Comparison of ENCODE assay signal across 9 cellular contexts in the genomic region with DNA sequence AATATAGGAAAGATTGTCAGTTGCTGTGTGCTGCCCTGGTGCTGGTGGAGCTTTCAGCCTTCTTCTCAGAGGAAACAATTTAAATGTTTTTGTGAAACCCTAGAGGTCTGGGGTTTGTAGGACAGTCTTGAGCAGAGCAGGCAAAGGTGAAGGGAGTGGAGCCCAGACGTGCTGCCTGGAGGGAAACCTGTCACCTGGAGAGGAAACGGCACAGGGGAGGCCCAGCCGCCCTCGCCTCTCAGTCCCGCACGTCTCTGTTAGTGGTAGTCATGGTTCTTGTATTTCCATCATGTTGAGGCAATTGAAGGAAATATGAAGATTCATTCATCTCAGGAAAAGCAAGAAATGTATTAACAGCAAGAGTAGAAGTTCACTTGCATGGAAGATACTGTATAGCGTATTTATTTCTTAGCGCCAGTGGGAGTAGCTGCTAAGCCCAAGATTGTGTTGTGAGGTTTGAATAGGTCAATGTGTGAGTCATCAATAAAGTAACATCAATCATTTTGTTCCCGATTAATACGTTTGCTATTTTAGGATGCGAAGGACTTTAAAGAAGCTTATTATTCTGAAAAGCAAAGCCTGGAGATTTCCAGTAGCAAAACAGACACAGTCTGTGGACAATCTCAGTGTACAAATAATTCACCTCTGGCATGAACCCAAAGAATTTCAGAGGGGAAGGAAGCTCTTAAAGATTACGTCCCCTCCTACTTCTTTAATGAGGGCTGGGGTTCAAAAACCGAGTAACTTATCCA.
DNase-seq lines count a peak whose midpoint lies in the region; ATAC-seq, FAIRE-seq and TF ChIP-seq lines count a peak whose summit lies in the region.
"Had no signal": no experiment of that assay in that cellular context is flagged by ENCODE, and none has a peak within 500 bp of the region (broad histone marks: within the 10 kb centered on the region; RNA-seq: fewer than 3 reads in every experiment).

No MANE protein-coding gene starts in this region.

- peak overlapping the region; percentile 93 for H3K27ac Mint-ChIP-seq in CD4-positive, alpha-beta T cell
- H3K27ac Mint-ChIP-seq in osteocyte (ENCODE audit: unreplicated experiment) (peak overlapping the region; percentile 94), Caco-2 (ENCODE audit: unreplicated experiment) (no peak overlapping the region)

- peaks cover 95% of the 10 kb centered on the region for H3K4me1 Mint-ChIP-seq in CD4-positive, alpha-beta T cell (ENCODE audit: low read depth)
- H3K4me1 Mint-ChIP-seq in osteocyte (ENCODE audit: unreplicated experiment): peaks cover 97% of the 10 kb centered on the region
- H3K4me1 Mint-ChIP-seq in Caco-2 (ENCODE audit: low read depth, unreplicated experiment): peaks cover 25% of the 10 kb centered on the region

- no peaks in the 10 kb centered on the region for H3K9me3 Mint-ChIP-seq in CD4-positive, alpha-beta T cell
- no peaks in the 10 kb centered on the region for H3K9me3 Mint-ChIP-seq in osteocyte (ENCODE audit: unreplicated experiment)
- no peaks in the 10 kb centered on the region for H3K9me3 Mint-ChIP-seq in Caco-2 (ENCODE audit: unreplicated experiment)

- H3K27me3 ChIP-seq in CD4-positive, alpha-beta T cell (ENCODE audit: control insufficient read depth, insufficient read depth, low read length): no peaks in the 10 kb centered on the region
- H3K27me3 ChIP-seq in breast epithelium (no peaks in the 10 kb centered on the region), Caco-2 (replicated peaks; ENCODE audit: control insufficient read depth, insufficient read depth, low read length) (no peaks in the 10 kb centered on the region)

- H3K27me3 Mint-ChIP-seq in CD4-positive, alpha-beta T cell: no peaks in the 10 kb centered on the region
- no peaks in the 10 kb centered on the region for H3K27me3 Mint-ChIP-seq in osteocyte (ENCODE audit: unreplicated experiment)
- H3K27me3 Mint-ChIP-seq in Caco-2 (ENCODE audit: insufficient read depth, unreplicated experiment): no peaks in the 10 kb centered on the region

- POLR2A ChIA-PET in CD4-positive, alpha-beta T cell (lab: Charles Lee): interaction anchor here (0.6 to 12.8 kb wide), 7 partner anchors 10 to 35 kb away, joined by 3 to 235 read pairs (median 10); no protein-coding TSS in a partner anchor
- POLR2A ChIA-PET in Caco-2 (lab: Charles Lee): no interaction called here

- no peaks in the 10 kb centered on the region for H3K9me3 ChIP-seq in CD4-positive, alpha-beta T cell (ENCODE audit: control insufficient read depth, low read length)
- H3K9me3 ChIP-seq in breast epithelium (no peaks in the 10 kb centered on the region), Caco-2 (no peaks in the 10 kb centered on the region)

- no peak for TF ChIP-seq CTCF in CD4-positive, alpha-beta T cell (IDR thresholded peaks at IDR 0.05)
- TF ChIP-seq CTCF in breast epithelium (IDR thresholded peaks at IDR 0.05) (no peak), osteocyte (IDR thresholded peaks at IDR 0.05) (no peak), Caco-2 (IDR thresholded peaks at IDR 0.05; ENCODE audit: insufficient read depth in 1 of 2, low read depth in 1 of 2, low read length in 1 of 2, severe bottlenecking in 1 of 2, unreplicated experiment in 1 of 2) (no peak)

- FAIRE-seq in RCC 7860 (lab: Jason Lieb, UNC): no peak

- CTCF ChIA-PET in CD4-positive, alpha-beta T cell (lab: Charles Lee): interaction anchor here (0.6 to 15.5 kb wide), 7 partner anchors 10 to 106 kb away, joined by 3 to 254 read pairs (median 4); no protein-coding TSS in a partner anchor
- CTCF ChIA-PET in Caco-2 (lab: Charles Lee): interaction anchor here (1.1 kb wide), 1 partner anchor 47 kb away, joined by 3 read pairs; no protein-coding TSS in a partner anchor

- peak overlapping the region; percentile 96 for H3K27ac ChIP-seq in CD4-positive, alpha-beta T cell (ENCODE audit: low read depth, low read length)
- H3K27ac ChIP-seq in breast epithelium: peak overlapping the region; percentile 29 to 60

- peak overlapping the region; percentile 89 for H3K4me3 Mint-ChIP-seq in CD4-positive, alpha-beta T cell
- H3K4me3 Mint-ChIP-seq in osteocyte (ENCODE audit: unreplicated experiment) (no peak overlapping the region), Caco-2 (ENCODE audit: unreplicated experiment) (no peak overlapping the region)

- H3K4me1 ChIP-seq in breast epithelium (peaks cover 16 to 40% of the 10 kb centered on the region in 2 donors), Caco-2 (peaks cover 29% of the 10 kb centered on the region)

- intact Hi-C loops in CD4-positive, alpha-beta T cell (cut with DNase I, micrococcal nuclease): loop anchor here (2.0 to 10.0 kb wide), 3 partner anchors 17 to 507 kb away; partner anchors contain the start of genes ILKAP (in 1 of the 2) and SCLY (in 1 of the 2)
- intact Hi-C loops in breast epithelium (cut with DNase I; ENCODE audit: low total_unique reads) (loop anchor here (5.0 kb wide), 1 partner anchor 35 kb away; no protein-coding TSS in a partner anchor), Caco-2 (cut with micrococcal nuclease; ENCODE audit: unreplicated experiment) (loop anchor here (10.0 kb wide), 1 partner anchor 103 kb away; the partner anchor contains the start of gene RAB17)

- DNase-seq in CD4-positive, alpha-beta T cell: peak in 2 of 10 experiments; percentile 33 to 42
- DNase-seq in NCI-H69 (lab: John Stamatoyannopoulos, UW): peak; percentile 44
- DNase-seq in breast epithelium (ENCODE audit: low spot score in 2 of 2): no peak
- no peak for DNase-seq in osteocyte (ENCODE audit: extremely low spot score, unreplicated experiment)
- DNase-seq in Caco-2: no peak
- no peak for DNase-seq in superior temporal gyrus (ENCODE audit: extremely low spot score)
- no peak for DNase-seq in RCC 7860 (ENCODE audit: low spot score)
- DNase-seq: NCI-H1930 had no signal

- TF ChIP-seq POLR2A in breast epithelium (IDR thresholded peaks at IDR 0.05): no peak

- no peak overlapping the region for H3K4me3 ChIP-seq in breast epithelium
- H3K4me3 ChIP-seq in Caco-2 (ENCODE audit: low read depth, low read length): no peak overlapping the region

- BruUV-seq in Caco-2 (replicated peaks; lab: Mats Ljungman, UMichigan): no TSS peak

- H3K36me3 ChIP-seq in breast epithelium (no peaks in the 10 kb centered on the region), Caco-2 (ENCODE audit: control insufficient read depth, insufficient read depth, low read length) (no peaks in the 10 kb centered on the region)

- peak; percentile 9 for ATAC-seq in CD4-positive, alpha-beta T cell (ENCODE audit: poor library complexity)
- ATAC-seq in GM19035 (IDR thresholded peaks at IDR 0.05; ENCODE audit: unreplicated experiment): no peak

- H3K36me3 Mint-ChIP-seq in CD4-positive, alpha-beta T cell (ENCODE audit: low read depth): peaks cover 23% of the 10 kb centered on the region
- H3K36me3 Mint-ChIP-seq in osteocyte (ENCODE audit: unreplicated experiment): no peaks in the 10 kb centered on the region
- no peaks in the 10 kb centered on the region for H3K36me3 Mint-ChIP-seq in Caco-2 (ENCODE audit: insufficient read depth, unreplicated experiment)
